In genomic region chr12:21655594-21655993, GRCh38 we compare ENCODE assay signal across 1 cellular context.
TF ChIP-seq lines count a peak whose summit lies in the region.

No MANE protein-coding gene starts in this region.

TF ChIP-seq in GM23338, 12 proteins besides CTCF, POLR2A, EP300 and RAD21:
- TF ChIP-seq ZNF462 (CRISPR knock-in tag; IDR thresholded peaks at IDR 0.05), result no peak
- TF ChIP-seq EZH2phosphoT487 (IDR thresholded peaks at IDR 0.05; ENCODE audit: unreplicated experiment), result no peak
- TF ChIP-seq ZNF114 (CRISPR knock-in tag; IDR thresholded peaks at IDR 0.05), result no peak
- TF ChIP-seq JUNB (IDR thresholded peaks at IDR 0.05; ENCODE audit: unreplicated experiment), result no peak
- no peak for TF ChIP-seq CREB1 (CRISPR knock-in tag; IDR thresholded peaks at IDR 0.05; ENCODE audit: low read depth)
- no peak for TF ChIP-seq EZH2 (IDR thresholded peaks at IDR 0.05; ENCODE audit: low read depth, unreplicated experiment)
- TF ChIP-seq POLR2AphosphoS5 (IDR thresholded peaks at IDR 0.05; ENCODE audit: low read depth), result no peak
- TF ChIP-seq REST (IDR thresholded peaks at IDR 0.05; ENCODE audit: unreplicated experiment), result no peak
- TF ChIP-seq STAT1 (IDR thresholded peaks at IDR 0.05; ENCODE audit: unreplicated experiment), result no peak
- no peak for TF ChIP-seq ZNF331 (CRISPR knock-in tag; IDR thresholded peaks at IDR 0.05; ENCODE audit: low read depth)
- TF ChIP-seq ETS1 (IDR thresholded peaks at IDR 0.05), result no peak
- TF ChIP-seq NANOG (IDR thresholded peaks at IDR 0.05; ENCODE audit: borderline replicate concordance), result no peak
